Comparison of ENCODE assay signal across 8 cellular contexts in genomic region chr7:128410092-128410665, GRCh38. TPM values are rescaled to one million over a fixed set of nuclear protein-coding genes. Genes with fewer than 3 reads are reported as not detected.
DNase-seq lines count a peak whose midpoint lies in the region; ATAC-seq and TF ChIP-seq lines count a peak whose summit lies in the region.

No MANE protein-coding gene starts in this region.

- intact Hi-C loops in Right ventricle myocardium inferior (cut with DNase I) (loop anchor here (1.0 kb wide), 1 partner anchor 44 kb away; no protein-coding TSS in a partner anchor), cardiac septum (cut with DNase I) (no loop called here), esophagus squamous epithelium (cut with DNase I) (no loop called here)

- peak overlapping the region; percentile 92 to 96 (median 94) for H3K4me3 Mint-ChIP-seq in nephron

- H3K27ac ChIP-seq in esophagus squamous epithelium (peak overlapping the region; percentile 86 to 94 (median 90)), thoracic aorta (peak overlapping the region; percentile 90 to 92)

- TF ChIP-seq CTCF in esophagus squamous epithelium (IDR thresholded peaks at IDR 0.05) (no peak), nephron (IDR thresholded peaks at IDR 0.05; ENCODE audit: unreplicated experiment in 3 of 3) (no peak), thoracic aorta (IDR thresholded peaks at IDR 0.05) (no peak)

- peaks cover 0 to 4% (median 0%) of the 10 kb centered on the region in 4 donors for H3K27me3 ChIP-seq in esophagus squamous epithelium
- no peaks in the 10 kb centered on the region for H3K27me3 ChIP-seq in thoracic aorta (replicated peaks; ENCODE audit: insufficient read depth)

- H3K36me3 ChIP-seq in esophagus squamous epithelium: no peaks in the 10 kb centered on the region
- no peaks in the 10 kb centered on the region for H3K36me3 ChIP-seq in thoracic aorta

- ATAC-seq in Right ventricle myocardium inferior (peak; percentile 29), HG03045 (IDR thresholded peaks at IDR 0.05; ENCODE audit: unreplicated experiment) (peak; percentile 20), thoracic aorta (ENCODE audit: insufficient number of reproducible peaks, low FRiP score, low read depth) (peak; percentile 3)

- H3K4me3 ChIP-seq in esophagus squamous epithelium (peak overlapping the region; percentile 48 to 88 (median 66)), thoracic aorta (peak overlapping the region; percentile 87)

- H3K9me3 ChIP-seq in esophagus squamous epithelium (no peaks in the 10 kb centered on the region), thoracic aorta (no peaks in the 10 kb centered on the region)

- H3K9me3 Mint-ChIP-seq in nephron: peaks cover 6% of the 10 kb centered on the region

- TF ChIP-seq POLR2A in esophagus squamous epithelium (IDR thresholded peaks at IDR 0.05): no peak

- peak; percentile 84 for DNase-seq in Right ventricle myocardium inferior (ENCODE audit: missing footprints)
- DNase-seq in cardiac septum (ENCODE audit: low spot score): no peak
- peak; percentile 83 for DNase-seq in NCI-H69 (lab: John Stamatoyannopoulos, UW)
- DNase-seq in activated T-cell treated with anti-CD3 and anti-CD28 coated beads for 4 hours: peak; percentile 28
- peak; percentile 19 for DNase-seq in esophagus squamous epithelium (lab: John Stamatoyannopoulos, UW)
- DNase-seq in thoracic aorta (ENCODE audit: low spot score): no peak

- peak overlapping the region; percentile 34 to 94 (median 80) for H3K27ac Mint-ChIP-seq in nephron

- peaks cover 33% of the 10 kb centered on the region for H3K4me1 Mint-ChIP-seq in nephron

- peaks cover 36% of the 10 kb centered on the region for H3K27me3 Mint-ChIP-seq in nephron (ENCODE audit: low read depth)

- H3K36me3 Mint-ChIP-seq in nephron (ENCODE audit: low read depth): no peaks in the 10 kb centered on the region

- 3% methylated on average over 8 to 15 of the region's 31 CpGs for WGBS in esophagus squamous epithelium, 2 donors

- H3K4me1 ChIP-seq in esophagus squamous epithelium (peaks cover 35 to 54% (median 37%) of the 10 kb centered on the region in 3 donors), thoracic aorta (ENCODE audit: control insufficient read depth in 1 of 2, low read depth in 2 of 2) (peaks cover 17 to 26% of the 10 kb centered on the region in 2 donors)

RNA-seq across cellular contexts. Expression of gene IMPDH1, which starts 0.4 kb away (rescaled TPM):
- 25.5 TPM for total RNA-seq in Right ventricle myocardium inferior
- 22.2 TPM for total RNA-seq in cardiac septum
- total RNA-seq in esophagus squamous epithelium: 10 to 100 TPM; 30.2 to 53.7 (median 41.6) TPM
- 10 to 100 TPM; 48.1 to 59.7 TPM for total RNA-seq in thoracic aorta

RNA-seq across cellular contexts. Expression of gene HILPDA, which starts 45.5 kb away (rescaled TPM):
- total RNA-seq in Right ventricle myocardium inferior: 5.9 TPM
- 14.0 TPM for total RNA-seq in cardiac septum
- 10 to 100 TPM; 17.6 to 53.0 (median 21.9) TPM for total RNA-seq in esophagus squamous epithelium
- total RNA-seq in thoracic aorta: 10 to 100 TPM in 1 of 2 donors, 1 to 10 TPM in 1; 9.3 to 19.8 TPM

RNA-seq across cellular contexts. Expression of gene PRRT4, which starts 48.7 kb away (rescaled TPM):
- total RNA-seq in Right ventricle myocardium inferior: 2.7 TPM
- total RNA-seq in cardiac septum: 2.4 TPM
- 1 to 10 TPM in 3 of 4 donors, under 1 TPM in 1; 0.38 to 1.9 (median 1.5) TPM for total RNA-seq in esophagus squamous epithelium
- 1 to 10 TPM; 2.2 to 3.7 TPM for total RNA-seq in thoracic aorta

Comparison
In these comparisons a context has a peak if more than half of its experiments do, and no peak if none do; other contexts are left out.
1. DNase-seq: peak in Right ventricle myocardium inferior (single experiment), NCI-H69 (single experiment), activated T-cell treated with anti-CD3 and anti-CD28 coated beads for 4 hours (single experiment) and esophagus squamous epithelium (single experiment); none in cardiac septum (single experiment) and thoracic aorta (single experiment).
2. Peak in every context shown above with its lines, with median percentiles within 50 percentile points of each other: ATAC-seq.